In the genomic region with DNA sequence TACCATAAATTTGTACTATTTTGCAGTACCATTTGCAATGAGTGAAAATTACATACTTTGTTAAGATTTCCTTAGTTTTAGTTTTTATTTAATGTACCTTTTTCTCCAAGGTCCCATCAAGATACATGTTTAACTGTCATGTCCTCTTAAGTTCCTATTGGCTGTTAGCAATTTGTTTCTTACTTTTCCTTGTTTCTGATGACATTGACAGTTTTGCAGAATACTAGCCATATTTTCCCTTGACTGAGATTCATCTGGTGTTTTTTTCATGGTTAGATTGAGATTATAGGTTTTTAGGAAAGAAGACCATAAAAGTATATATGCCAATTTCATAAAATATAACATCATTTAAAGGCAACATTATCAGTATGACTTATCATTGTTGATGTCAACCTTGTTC, we compare ENCODE assay signal across 27 cellular contexts.
"Had no signal": no experiment of that assay in that cellular context is flagged by ENCODE, and none has a peak within 500 bp of the region (broad histone marks: within the 10 kb centered on the region; RNA-seq: fewer than 3 reads in every experiment).

No MANE protein-coding gene starts in this region.

- H3K4me3 ChIP-seq: stomach, suprapubic skin, testis, thoracic aorta, thyroid gland, tibial artery, tibial nerve, transverse colon, upper lobe of left lung, upper lobe of right lung, uterus, vagina had no signal

- H3K27me3 ChIP-seq: stomach, suprapubic skin, testis, thyroid gland, tibial artery, tibial nerve, transverse colon, upper lobe of left lung, upper lobe of right lung, uterus, vagina had no signal

- DNase-seq: stimulated activated CD4-positive, alpha-beta T cell treated with anti-CD3 and anti-CD28 coated beads, Interleukin-2, amount 100 ng/mL, for 48 hours; stimulated activated CD4-positive, alpha-beta T cell treated with anti-CD3 and anti-CD28 coated beads, Interleukin-4, amount 100 ng/mL, for 1 hour; stimulated activated CD4-positive, alpha-beta T cell treated with anti-CD3 and anti-CD28 coated beads, Interleukin-4, amount 100 ng/mL, for 24 hours; stimulated activated CD4-positive, alpha-beta T cell treated with anti-CD3 and anti-CD28 coated beads, Interleukin-4, amount 100 ng/mL, for 4 hours; stimulated activated CD8-positive, alpha-beta memory T cell treated with anti-CD3 and anti-CD28 coated beads, Interleukin-4, amount 100 ng/mL, for 48 hours; stimulated activated naive B cell treated with anti-CD40 and anti-IgM and Interleukin-4, amounts not matched to agents 10 μg/mL and 1 μg/mL and 100 μg/mL, for 72 hours; stimulated activated naive CD4-positive, alpha-beta T cell; stimulated activated naive CD4-positive, alpha-beta T cell treated with Interleukin-2 at 50 U/mL for 16 hours; stimulated activated naive CD8-positive, alpha-beta T cell treated with anti-CD3 and anti-CD28 coated beads, Interleukin-15, amount 100 ng/mL, for 72 hours; stimulated activated naive CD8-positive, alpha-beta T cell treated with anti-CD3 and anti-CD28 coated beads, Interleukin-15, Interleukin-2, amounts not matched to agents 100 U/mL and 50 U/mL, for 24 hours; stomach; substantia nigra; testis; thyroid gland; tibial artery; transverse colon; trophoblast cell; upper lobe of left lung; upper lobe of right lung; uterus had no signal

- H3K27ac ChIP-seq: stomach, suprapubic skin, testis, thoracic aorta, thyroid gland, tibial artery, tibial nerve, transverse colon, upper lobe of left lung, upper lobe of right lung, uterus, vagina had no signal

- FAIRE-seq: urothelium cell line had no signal

- H3K4me1 ChIP-seq: stomach, suprapubic skin, testis, thyroid gland, tibial artery, tibial nerve, transverse colon, upper lobe of left lung, upper lobe of right lung, uterus, vagina had no signal

- H3K36me3 ChIP-seq: stomach, suprapubic skin, thoracic aorta, thyroid gland, tibial artery, tibial nerve, transverse colon, upper lobe of left lung, upper lobe of right lung, uterus, vagina had no signal

- H3K9me3 ChIP-seq: stomach, testis, thoracic aorta, thyroid gland, tibial artery, tibial nerve, transverse colon, upper lobe of left lung, upper lobe of right lung, uterus, vagina had no signal

- ATAC-seq: stimulated activated effector memory CD8-positive, alpha-beta T cell treated with anti-CD3 and anti-CD28 coated beads, Interleukin-12 subunit alpha, Interleukin-12 subunit beta, amount 100 ng/mL, for 72 hours; stimulated activated memory B cell treated with anti-CD40 and anti-IgM and Interleukin-4, amounts not matched to agents 10 μg/mL and 1 μg/mL and 100 μg/mL, for 72 hours; stimulated activated naive B cell treated with anti-CD40 and anti-IgM and Interleukin-4, amounts not matched to agents 10 μg/mL and 1 μg/mL and 100 μg/mL, for 72 hours; stimulated activated naive CD8-positive, alpha-beta T cell treated with anti-CD3 and anti-CD28 coated beads, Interleukin-15, amount 100 ng/mL, for 72 hours; stimulated activated naive CD8-positive, alpha-beta T cell treated with anti-CD3 and anti-CD28 coated beads, Interleukin-15, Interleukin-2, amounts not matched to agents 100 U/mL and 50 U/mL, for 24 hours; upper lobe of right lung had no signal
